In genomic region chr12:96068636-96069035, GRCh38 we compare ENCODE assay signal across 29 cellular contexts.
"Had no signal": no experiment of that assay in that cellular context is flagged by ENCODE, and none has a peak within 500 bp of the region (broad histone marks: within the 10 kb centered on the region; RNA-seq: fewer than 3 reads in every experiment).

No MANE protein-coding gene starts in this region.

- FAIRE-seq: urothelium cell line had no signal

- DNase-seq: stimulated activated CD4-positive, alpha-beta T cell treated with anti-CD3 and anti-CD28 coated beads, Interleukin-2, amount 100 ng/mL, for 48 hours; stimulated activated CD4-positive, alpha-beta T cell treated with anti-CD3 and anti-CD28 coated beads, Interleukin-4, amount 100 ng/mL, for 1 hour; stimulated activated CD4-positive, alpha-beta T cell treated with anti-CD3 and anti-CD28 coated beads, Interleukin-4, amount 100 ng/mL, for 24 hours; stimulated activated CD4-positive, alpha-beta T cell treated with anti-CD3 and anti-CD28 coated beads, Interleukin-4, amount 100 ng/mL, for 4 hours; stimulated activated CD8-positive, alpha-beta memory T cell treated with anti-CD3 and anti-CD28 coated beads, Interleukin-4, amount 100 ng/mL, for 48 hours; stimulated activated naive B cell treated with anti-CD40 and anti-IgM and Interleukin-4, amounts not matched to agents 10 μg/mL and 1 μg/mL and 100 μg/mL, for 72 hours; stimulated activated naive CD4-positive, alpha-beta T cell; stimulated activated naive CD4-positive, alpha-beta T cell treated with Interleukin-2 at 50 U/mL for 16 hours; stimulated activated naive CD8-positive, alpha-beta T cell treated with anti-CD3 and anti-CD28 coated beads, Interleukin-15, amount 100 ng/mL, for 72 hours; stimulated activated naive CD8-positive, alpha-beta T cell treated with anti-CD3 and anti-CD28 coated beads, Interleukin-15, Interleukin-2, amounts not matched to agents 100 U/mL and 50 U/mL, for 24 hours; stomach; substantia nigra; testis; thyroid gland; tibial artery; transverse colon; trophoblast cell; upper lobe of left lung; upper lobe of right lung; uterus had no signal

- H3K9me3 ChIP-seq: stomach, suprapubic skin, testis, thoracic aorta, thyroid gland, tibial artery, tibial nerve, transverse colon, upper lobe of left lung, upper lobe of right lung, uterus, vagina had no signal

- H3K4me3 ChIP-seq: stomach, suprapubic skin, testis, thoracic aorta, thyroid gland, tibial artery, tibial nerve, transverse colon, upper lobe of left lung, upper lobe of right lung, uterus, vagina had no signal

- H3K27me3 Mint-ChIP-seq: stimulated activated memory B cell treated with anti-CD40 and anti-IgM and Interleukin-4, amounts not matched to agents 10 μg/mL and 1 μg/mL and 100 μg/mL, for 72 hours; stimulated activated naive B cell treated with anti-CD40 and anti-IgM and Interleukin-4, amounts not matched to agents 10 μg/mL and 1 μg/mL and 100 μg/mL, for 72 hours; stimulated activated naive CD8-positive, alpha-beta T cell treated with anti-CD3 and anti-CD28 coated beads, Interleukin-15, amount 100 ng/mL, for 72 hours had no signal

- H3K4me1 ChIP-seq: testis, thyroid gland, tibial artery, tibial nerve, upper lobe of right lung, uterus had no signal

- H3K36me3 ChIP-seq: stomach, suprapubic skin, thoracic aorta, thyroid gland, tibial artery, tibial nerve, transverse colon, upper lobe of left lung, upper lobe of right lung, uterus, vagina had no signal

- H3K27me3 ChIP-seq: stomach, suprapubic skin, testis, thyroid gland, tibial nerve, transverse colon, upper lobe of left lung, upper lobe of right lung, uterus, vagina had no signal

- H3K36me3 Mint-ChIP-seq: stimulated activated effector memory CD8-positive, alpha-beta T cell treated with anti-CD3 and anti-CD28 coated beads, Interleukin-12 subunit alpha, Interleukin-12 subunit beta, amount 100 ng/mL, for 72 hours; stimulated activated memory B cell treated with anti-CD40 and anti-IgM and Interleukin-4, amounts not matched to agents 10 μg/mL and 1 μg/mL and 100 μg/mL, for 72 hours; stimulated activated naive B cell treated with anti-CD40 and anti-IgM and Interleukin-4, amounts not matched to agents 10 μg/mL and 1 μg/mL and 100 μg/mL, for 72 hours; type B pancreatic cell had no signal

- H3K9me3 Mint-ChIP-seq: stimulated activated effector memory CD8-positive, alpha-beta T cell treated with anti-CD3 and anti-CD28 coated beads, Interleukin-12 subunit alpha, Interleukin-12 subunit beta, amount 100 ng/mL, for 72 hours; stimulated activated memory B cell treated with anti-CD40 and anti-IgM and Interleukin-4, amounts not matched to agents 10 μg/mL and 1 μg/mL and 100 μg/mL, for 72 hours; stimulated activated naive B cell treated with anti-CD40 and anti-IgM and Interleukin-4, amounts not matched to agents 10 μg/mL and 1 μg/mL and 100 μg/mL, for 72 hours; stimulated activated naive CD8-positive, alpha-beta T cell treated with anti-CD3 and anti-CD28 coated beads, Interleukin-15, amount 100 ng/mL, for 72 hours; stimulated activated naive CD8-positive, alpha-beta T cell treated with anti-CD3 and anti-CD28 coated beads, Interleukin-15, Interleukin-2, amounts not matched to agents 100 ng/mL and 50 ng/mL, for 24 hours; type B pancreatic cell had no signal

- ATAC-seq: stimulated activated effector memory CD8-positive, alpha-beta T cell treated with anti-CD3 and anti-CD28 coated beads, Interleukin-12 subunit alpha, Interleukin-12 subunit beta, amount 100 ng/mL, for 72 hours; stimulated activated memory B cell treated with anti-CD40 and anti-IgM and Interleukin-4, amounts not matched to agents 10 μg/mL and 1 μg/mL and 100 μg/mL, for 72 hours; stimulated activated naive B cell treated with anti-CD40 and anti-IgM and Interleukin-4, amounts not matched to agents 10 μg/mL and 1 μg/mL and 100 μg/mL, for 72 hours; stimulated activated naive CD8-positive, alpha-beta T cell treated with anti-CD3 and anti-CD28 coated beads, Interleukin-15, amount 100 ng/mL, for 72 hours; stimulated activated naive CD8-positive, alpha-beta T cell treated with anti-CD3 and anti-CD28 coated beads, Interleukin-15, Interleukin-2, amounts not matched to agents 100 U/mL and 50 U/mL, for 24 hours; upper lobe of right lung had no signal

- H3K4me3 Mint-ChIP-seq: stimulated activated effector memory CD8-positive, alpha-beta T cell treated with anti-CD3 and anti-CD28 coated beads, Interleukin-12 subunit alpha, Interleukin-12 subunit beta, amount 100 ng/mL, for 72 hours; stimulated activated memory B cell treated with anti-CD40 and anti-IgM and Interleukin-4, amounts not matched to agents 10 μg/mL and 1 μg/mL and 100 μg/mL, for 72 hours; stimulated activated naive B cell treated with anti-CD40 and anti-IgM and Interleukin-4, amounts not matched to agents 10 μg/mL and 1 μg/mL and 100 μg/mL, for 72 hours; stimulated activated naive CD8-positive, alpha-beta T cell treated with anti-CD3 and anti-CD28 coated beads, Interleukin-15, amount 100 ng/mL, for 72 hours; stimulated activated naive CD8-positive, alpha-beta T cell treated with anti-CD3 and anti-CD28 coated beads, Interleukin-15, Interleukin-2, amounts not matched to agents 100 ng/mL and 50 ng/mL, for 24 hours; type B pancreatic cell had no signal

- H3K27ac Mint-ChIP-seq: stimulated activated effector memory CD8-positive, alpha-beta T cell treated with anti-CD3 and anti-CD28 coated beads, Interleukin-12 subunit alpha, Interleukin-12 subunit beta, amount 100 ng/mL, for 72 hours; stimulated activated memory B cell treated with anti-CD40 and anti-IgM and Interleukin-4, amounts not matched to agents 10 μg/mL and 1 μg/mL and 100 μg/mL, for 72 hours; stimulated activated naive B cell treated with anti-CD40 and anti-IgM and Interleukin-4, amounts not matched to agents 10 μg/mL and 1 μg/mL and 100 μg/mL, for 72 hours; stimulated activated naive CD8-positive, alpha-beta T cell treated with anti-CD3 and anti-CD28 coated beads, Interleukin-15, Interleukin-2, amounts not matched to agents 100 ng/mL and 50 ng/mL, for 24 hours; type B pancreatic cell had no signal

- H3K27ac ChIP-seq: stomach, suprapubic skin, testis, thoracic aorta, thyroid gland, tibial artery, tibial nerve, transverse colon, upper lobe of left lung, upper lobe of right lung, uterus, vagina had no signal
